ENCODE assay signal across 12 cellular contexts in the genomic region with DNA sequence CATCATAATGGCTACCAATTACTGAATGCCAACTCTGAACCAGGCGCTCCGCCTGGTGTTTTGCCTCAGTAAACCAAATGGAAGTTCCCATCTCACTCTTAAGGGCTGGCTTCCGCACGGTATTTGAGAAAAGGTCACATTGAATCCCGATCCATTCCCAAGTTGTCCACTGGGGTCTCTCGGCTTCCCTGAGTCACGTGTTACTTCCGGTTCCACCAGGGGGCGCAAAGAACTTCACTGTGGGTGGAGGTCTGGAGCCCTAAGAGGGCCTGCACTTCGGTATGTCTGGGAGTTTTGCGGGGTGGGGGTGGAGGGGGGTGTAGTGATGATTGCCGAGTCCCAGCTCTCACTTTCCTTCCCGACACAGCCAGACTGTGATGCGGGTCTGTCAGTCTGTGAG. TPM values are rescaled to one million over a fixed set of nuclear protein-coding genes. Genes with fewer than 3 reads are reported as not detected.
DNase-seq lines count a peak whose midpoint lies in the region; ATAC-seq, FAIRE-seq and TF ChIP-seq lines count a peak whose summit lies in the region.
"Had no signal": no experiment of that assay in that cellular context is flagged by ENCODE, and none has a peak within 500 bp of the region (broad histone marks: within the 10 kb centered on the region; RNA-seq: fewer than 3 reads in every experiment).

No MANE protein-coding gene starts in this region.

- no peak overlapping the region for H3K4me2 ChIP-seq in GM23248 (ENCODE audit: unreplicated experiment)

- H3K27ac ChIP-seq in kidney (ENCODE audit: low read depth in 2 of 2, low read length in 2 of 2) = no peak overlapping the region
- no peak overlapping the region for H3K27ac ChIP-seq in GM23248

- peak; percentile 36 for TF ChIP-seq CTCF in GM13977 (IDR thresholded peaks at IDR 0.05; ENCODE audit: extremely low read depth, insufficient read depth, missing control alignments)
- peak; percentile 12 for TF ChIP-seq CTCF in kidney (IDR thresholded peaks at IDR 0.05; ENCODE audit: borderline replicate concordance, extremely low read depth, insufficient read depth)

- in situ Hi-C loops in GM13977 (cut with MboI; ENCODE audit: low pct_unique_long_range_greater_than_20kb, low sequenced_read_pairs, unreplicated experiment) = no loop called here
- in situ Hi-C loops in GM23248 (cut with MboI) = loop anchor here (10.0 kb wide), 1 partner anchor 117 kb away; no protein-coding TSS in a partner anchor

- ATAC-seq in SK-N-SH treated with all-trans-retinoic acid at 6 μM for 48 hours (peak; percentile 68), HG02610 (IDR thresholded peaks at IDR 0.05; ENCODE audit: unreplicated experiment) (no peak)

- H3F3A ChIP-seq in GM23248 (ENCODE audit: insufficient read depth) = no peaks in the 10 kb centered on the region

- H4K20me1 ChIP-seq in GM23248 (ENCODE audit: insufficient read depth) = no peaks in the 10 kb centered on the region

- H3K36me3 ChIP-seq in kidney (ENCODE audit: control insufficient read depth in 1 of 2, insufficient read depth in 2 of 2, low read length in 2 of 2) = no peaks in the 10 kb centered on the region
- no peaks in the 10 kb centered on the region for H3K36me3 ChIP-seq in GM23248 (ENCODE audit: low read depth)

- 85 to 94% methylated on average over 8 to 14 of the region's 14 CpGs for WGBS in GM23248 (ENCODE audit: low coverage in 1 of 2, low lambda C conversion rate in 2 of 2, missing lambda C conversion rate in 2 of 2), 2 experiments

- H3K4me1 ChIP-seq in kidney (ENCODE audit: control insufficient read depth in 1 of 2, insufficient read depth in 1 of 2, low read depth in 1 of 2, low read length in 2 of 2) (no peaks in the 10 kb centered on the region), GM23248 (ENCODE audit: insufficient read depth) (no peaks in the 10 kb centered on the region)

- FAIRE-seq in kidney (lab: Jason Lieb, UNC) = no peak
- FAIRE-seq: A204.1, H54 had no signal

- peak; percentile 68 for DNase-seq in DMS53 (lab: John Stamatoyannopoulos, UW)
- no peak for DNase-seq in DMS53 treated with DMSO at 0.1 percent for 48 hours (lab: John Stamatoyannopoulos, UW; ENCODE audit: unreplicated experiment)
- no peak for DNase-seq in GM13977 (ENCODE audit: low spot score)
- no peak for DNase-seq in kidney
- DNase-seq in SW 1271 (lab: John Stamatoyannopoulos, UW) = no peak
- no peak for DNase-seq in GM23248
- DNase-seq: activated CD4-positive, CD25-positive, alpha-beta regulatory T cell treated with anti-CD3 and anti-CD28 coated beads, Interleukin-2, amount 50 U/mL, for 72 hours; NCI-H510A treated with DMSO at 0.1 percent for 48 hours had no signal

- no peaks in the 10 kb centered on the region for H3K79me2 ChIP-seq in GM23248 (ENCODE audit: insufficient read depth)

- H3K9ac ChIP-seq in kidney (ENCODE audit: low read length in 2 of 2) (no peak overlapping the region), GM23248 (no peak overlapping the region)

- intact Hi-C loops in kidney (cut with DNase I) = no loop called here

- H2AFZ ChIP-seq in GM23248 = no peak overlapping the region

- H3K9me2 ChIP-seq in GM23248 (ENCODE audit: insufficient read depth) = no peaks in the 10 kb centered on the region

- H3K4me3 ChIP-seq in kidney (ENCODE audit: low read length in 2 of 2) (no peak overlapping the region), GM23248 (no peak overlapping the region)

- H3K9me3 ChIP-seq in kidney (ENCODE audit: control insufficient read depth in 1 of 2, low read length in 2 of 2) (no peaks in the 10 kb centered on the region), GM23248 (ENCODE audit: low read depth) (no peaks in the 10 kb centered on the region)

- no peaks in the 10 kb centered on the region for H3K27me3 ChIP-seq in GM23248 (replicated peaks; ENCODE audit: insufficient read depth)

TF ChIP-seq in SK-N-SH treated with all-trans-retinoic acid at 6 μM for 48 hours, 23 proteins besides CTCF, POLR2A, EP300 and RAD21:
- TF ChIP-seq ESRRG (CRISPR knock-in tag; IDR thresholded peaks at IDR 0.05) (no peak), RARB (CRISPR knock-in tag; IDR thresholded peaks at IDR 0.05) (no peak), CSDC2 (CRISPR knock-in tag; IDR thresholded peaks at IDR 0.05) (no peak)

RNA-seq across cellular contexts. Expression of gene NHS, which starts 13.4 kb away (rescaled TPM):
- 28.9 TPM for total RNA-seq in kidney
- polyA plus RNA-seq in kidney (ENCODE audit: insufficient read depth, low read depth, low replicate concordance) (3.1 TPM), GM23248 (2016; fragmentation: Nextera tagmentation; extraction: Ambion mirVana) (0.74 and 1.0 TPM in 2 replicates)
- total RNA-seq in GM23248 (2014; rRNA removed; shearing (Covaris generic)) = 4.8 and 5.6 TPM in 2 replicates
